In the genomic region with DNA sequence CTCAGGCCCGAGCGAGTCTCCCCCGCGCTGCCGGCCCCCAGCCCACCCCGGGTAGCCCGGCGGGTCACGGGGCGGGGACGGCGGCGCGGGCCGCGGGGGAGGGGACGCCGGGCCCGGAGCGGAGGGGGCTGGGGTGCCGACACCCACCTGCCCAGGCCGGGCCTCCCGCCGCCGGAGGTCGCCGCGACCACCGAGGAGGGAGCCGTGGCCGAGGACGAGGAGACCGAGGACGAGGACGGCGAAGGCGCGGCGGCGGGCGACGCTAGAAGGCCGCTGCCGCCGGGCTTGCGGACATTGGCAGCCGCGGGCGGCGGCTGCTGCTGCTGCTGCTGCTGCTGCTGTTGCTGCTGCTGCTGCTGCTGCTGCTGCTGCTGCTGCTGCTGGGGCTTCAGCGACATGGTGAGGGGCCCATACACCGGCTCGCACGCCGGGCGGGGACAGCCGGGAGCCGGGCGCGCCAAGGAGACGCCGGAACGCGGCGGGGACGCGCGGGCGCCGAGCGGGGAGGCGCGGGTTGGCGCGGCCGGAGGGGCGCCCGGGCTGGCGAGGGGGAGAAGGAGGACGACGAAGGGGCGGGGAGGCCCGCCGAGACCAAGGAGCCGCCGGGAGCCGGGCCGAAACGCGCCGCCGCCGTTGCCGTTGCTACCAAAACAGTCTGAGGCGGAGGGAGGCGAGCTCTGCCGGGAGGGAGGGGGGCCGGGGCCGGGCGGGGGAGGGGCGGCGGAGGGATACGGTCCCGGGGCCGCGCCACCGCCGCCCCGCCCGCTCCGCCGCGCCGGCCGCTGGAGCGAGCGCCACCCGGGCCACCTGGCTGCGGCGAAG, we compare ENCODE assay signal across 1 cellular context.
TF ChIP-seq lines count a peak whose summit lies in the region.

TSS of gene ATXN2 (minus strand) at position 679 of the 822 bp plus-strand sequence. CDS start at position 398, 281 bp downstream.

TF ChIP-seq in SK-N-SH treated with all-trans-retinoic acid at 6 μM for 48 hours, 23 proteins besides CTCF, POLR2A, EP300 and RAD21 (continued from another document):
- TF ChIP-seq TSHZ2 (CRISPR knock-in tag; IDR thresholded peaks at IDR 0.05) (no peak), ZNF565 (CRISPR knock-in tag; conservative IDR thresholded peaks at IDR 0.05; ENCODE audit: low read depth) (no peak), ESRRG (CRISPR knock-in tag; IDR thresholded peaks at IDR 0.05) (no peak), OSR1 (CRISPR knock-in tag; IDR thresholded peaks at IDR 0.05) (no peak), RARB (CRISPR knock-in tag; IDR thresholded peaks at IDR 0.05) (no peak)
- TF ChIP-seq, protein P1, sequence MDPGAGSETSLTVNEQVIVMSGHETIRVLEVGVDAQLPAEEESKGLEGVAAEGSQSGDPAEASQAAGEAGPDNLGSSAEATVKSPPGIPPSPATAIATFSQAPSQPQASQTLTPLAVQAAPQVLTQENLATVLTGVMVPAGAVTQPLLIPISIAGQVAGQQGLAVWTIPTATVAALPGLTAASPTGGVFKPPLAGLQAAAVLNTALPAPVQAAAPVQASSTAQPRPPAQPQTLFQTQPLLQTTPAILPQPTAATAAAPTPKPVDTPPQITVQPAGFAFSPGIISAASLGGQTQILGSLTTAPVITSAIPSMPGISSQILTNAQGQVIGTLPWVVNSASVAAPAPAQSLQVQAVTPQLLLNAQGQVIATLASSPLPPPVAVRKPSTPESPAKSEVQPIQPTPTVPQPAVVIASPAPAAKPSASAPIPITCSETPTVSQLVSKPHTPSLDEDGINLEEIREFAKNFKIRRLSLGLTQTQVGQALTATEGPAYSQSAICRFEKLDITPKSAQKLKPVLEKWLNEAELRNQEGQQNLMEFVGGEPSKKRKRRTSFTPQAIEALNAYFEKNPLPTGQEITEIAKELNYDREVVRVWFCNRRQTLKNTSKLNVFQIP (CRISPR knock-in tag; IDR thresholded peaks at IDR 0.05; ENCODE audit: borderline replicate concordance, low read depth): no peak
